Comparison of ENCODE assay signal across 8 cellular contexts in genomic region chr15:73964736-73965093, GRCh38. TPM values are rescaled to one million over a fixed set of nuclear protein-coding genes. Genes with fewer than 3 reads are reported as not detected.
DNase-seq lines count a peak whose midpoint lies in the region; ATAC-seq and TF ChIP-seq lines count a peak whose summit lies in the region.

No MANE protein-coding gene starts in this region.

- peaks cover 5% of the 10 kb centered on the region in 2 experiments for H3K4me1 ChIP-seq in neutrophil (ENCODE audit: control insufficient read depth in 1 of 2, insufficient read depth in 1 of 2, low read depth in 1 of 2, low read length in 1 of 2)
- H3K4me1 ChIP-seq in testis = peaks cover 5% of the 10 kb centered on the region

- H3K27ac ChIP-seq in neutrophil (no peak overlapping the region), testis (no peak overlapping the region)

- H3K4me1 Mint-ChIP-seq in activated T-helper 17 cell treated with anti-CD3 and anti-CD28 coated beads, Interleukin-2, amount 50 U/mL, for 72 hours = peaks cover 20% of the 10 kb centered on the region

- DNase-seq in AG09309 (ENCODE audit: low read depth) = no peak
- DNase-seq in GM19238 (ENCODE audit: insufficient read length, low spot score) = peak; percentile 75
- DNase-seq in KG1 (lab: John Stamatoyannopoulos, UW) = peak; percentile 86
- peak; percentile 59 to 65 for DNase-seq in SHP77 (lab: John Stamatoyannopoulos, UW)
- peak; percentile 50 to 83 for DNase-seq in foreskin fibroblast
- DNase-seq in testis = peak; percentile 92

- no peaks in the 10 kb centered on the region for H3K27me3 Mint-ChIP-seq in activated T-helper 17 cell treated with anti-CD3 and anti-CD28 coated beads, Interleukin-2, amount 50 U/mL, for 72 hours

- WGBS in testis, 2 donors = 11 to 12% methylated on average over 7 to 11 of the region's 11 CpGs

- H3K9me3 Mint-ChIP-seq in activated T-helper 17 cell treated with anti-CD3 and anti-CD28 coated beads, Interleukin-2, amount 50 U/mL, for 72 hours = no peaks in the 10 kb centered on the region

- intact Hi-C loops in testis (cut with DNase I; ENCODE audit: low total_unique reads) = no loop called here

- H3K4me3 ChIP-seq in AG09309 (ENCODE audit: control insufficient read depth, low read depth, low read length) (no peak overlapping the region), foreskin fibroblast (ENCODE audit: low read depth in 1 of 2, low read length in 2 of 2) (no peak overlapping the region), neutrophil (ENCODE audit: low read depth in 1 of 2, low read length in 1 of 2) (no peak overlapping the region), testis (peak overlapping the region in 1 of 2 donors; percentile 31)

- H3K36me3 ChIP-seq in neutrophil (no peaks in the 10 kb centered on the region), testis (ENCODE audit: low read depth, missing control alignments) (no peaks in the 10 kb centered on the region)

- peak overlapping the region; percentile 86 for H3K4me3 Mint-ChIP-seq in activated T-helper 17 cell treated with anti-CD3 and anti-CD28 coated beads, Interleukin-2, amount 50 U/mL, for 72 hours

- TF ChIP-seq CTCF in AG09309 (IDR thresholded peaks at IDR 0.05; ENCODE audit: control insufficient read depth, insufficient read depth, low read depth, low read length, missing control alignments) (peak; percentile 98), foreskin fibroblast (IDR thresholded peaks at IDR 0.05; ENCODE audit: low read depth, low read length) (peak; percentile 95), neutrophil (IDR thresholded peaks at IDR 0.05) (peak; percentile 92), testis (IDR thresholded peaks at IDR 0.05) (peak; percentile 90 to 98 (median 92))

- H3K27me3 ChIP-seq in neutrophil (peaks cover 4% of the 10 kb centered on the region), testis (no peaks in the 10 kb centered on the region)

- H3K36me3 Mint-ChIP-seq in activated T-helper 17 cell treated with anti-CD3 and anti-CD28 coated beads, Interleukin-2, amount 50 U/mL, for 72 hours (ENCODE audit: low read depth) = no peaks in the 10 kb centered on the region

- H3K27ac Mint-ChIP-seq in activated T-helper 17 cell treated with anti-CD3 and anti-CD28 coated beads, Interleukin-2, amount 50 U/mL, for 72 hours = peak overlapping the region; percentile 90

- no peak for TF ChIP-seq POLR2A in testis (IDR thresholded peaks at IDR 0.05)

- H3K9me3 ChIP-seq in neutrophil = no peaks in the 10 kb centered on the region
- H3K9me3 ChIP-seq in testis = no peaks in the 10 kb centered on the region

- ATAC-seq in activated T-helper 17 cell treated with anti-CD3 and anti-CD28 coated beads, Interleukin-2, amount 50 U/mL, for 72 hours (replicated peaks) = peak; percentile 73

RNA-seq across cellular contexts. Expression of gene STOML1, which starts 27.4 kb away (rescaled TPM):
- 1 to 10 TPM; 4.8 to 7.3 TPM for total RNA-seq in activated T-helper 17 cell treated with anti-CD3 and anti-CD28 coated beads, Interleukin-2, amount 50 U/mL, for 72 hours
- total RNA-seq in testis = 10 to 100 TPM; 18.2 to 20.1 TPM
- polyA plus RNA-seq in testis (ENCODE audit: insufficient read depth, low read depth, low replicate concordance) = 25.6 TPM

RNA-seq across cellular contexts. Expression of gene PML, which starts 29.8 kb away (rescaled TPM):
- total RNA-seq in activated T-helper 17 cell treated with anti-CD3 and anti-CD28 coated beads, Interleukin-2, amount 50 U/mL, for 72 hours = 10 to 100 TPM; 67.4 to 74.1 TPM
- total RNA-seq in testis = 10 to 100 TPM; 53.9 to 59.5 TPM
- 20.9 TPM for polyA plus RNA-seq in testis (ENCODE audit: insufficient read depth, low read depth, low replicate concordance)

RNA-seq across cellular contexts. Expression of gene LOXL1, which starts 38.5 kb away (rescaled TPM):
- total RNA-seq in activated T-helper 17 cell treated with anti-CD3 and anti-CD28 coated beads, Interleukin-2, amount 50 U/mL, for 72 hours = 1 to 10 TPM; 3.4 TPM
- 10 to 100 TPM; 13.9 to 14.9 TPM for total RNA-seq in testis
- 56.8 TPM for polyA plus RNA-seq in testis (ENCODE audit: insufficient read depth, low read depth, low replicate concordance)
